In genomic region chr18:63881851-63882250, GRCh38 we compare ENCODE assay signal across 18 cellular contexts. TPM values are rescaled to one million over a fixed set of nuclear protein-coding genes. Genes with fewer than 3 reads are reported as not detected.
A peak's percentile ranks its signal among the peaks of the same experiment; 100 is the strongest.
DNase-seq lines count a peak whose midpoint lies in the region; ATAC-seq and TF ChIP-seq lines count a peak whose summit lies in the region.
"Had no signal": no experiment of that assay in that cellular context is flagged by ENCODE, and none has a peak within 500 bp of the region (broad histone marks: within the 10 kb centered on the region; RNA-seq: fewer than 3 reads in every experiment).

No MANE protein-coding gene starts in this region.

- no peaks in the 10 kb centered on the region for H3K27me3 ChIP-seq in mammary epithelial cell (ENCODE audit: insufficient read depth, low read length)
- H3K27me3 ChIP-seq in adrenal gland: no peaks in the 10 kb centered on the region
- H3K27me3 ChIP-seq: right atrium auricular region had no signal

- no TSS peak for BruUV-seq in mammary epithelial cell (replicated peaks; lab: Mats Ljungman, UMichigan)

- H3K4me2 ChIP-seq in mammary epithelial cell (ENCODE audit: insufficient read depth, low read depth, low read length): peak overlapping the region; percentile 62

- dilution Hi-C loops in mammary epithelial cell (cut with HindIII; ENCODE audit: low sequenced_read_pairs): no loop called here

- H3K9ac ChIP-seq in mammary epithelial cell (ENCODE audit: insufficient read depth, low read length): no peak overlapping the region

- H3K36me3 ChIP-seq in mammary epithelial cell (ENCODE audit: insufficient read depth, low read length) (no peaks in the 10 kb centered on the region), mesodermal cell (ENCODE audit: control insufficient read depth, insufficient read depth, low read length) (no peaks in the 10 kb centered on the region), adrenal gland (replicated peaks in 1 of 2) (no peaks in the 10 kb centered on the region)
- H3K36me3 ChIP-seq: right atrium auricular region had no signal

- no peaks in the 10 kb centered on the region for H3K36me3 Mint-ChIP-seq in activated CD4-positive, alpha-beta T cell treated with anti-CD3 and anti-CD28 coated beads for 36 hours (ENCODE audit: low read depth)
- H3K36me3 Mint-ChIP-seq: CD8-positive, alpha-beta memory T cell; mesothelial cell of epicardium had no signal

- H3K27me3 Mint-ChIP-seq in activated CD4-positive, alpha-beta T cell treated with anti-CD3 and anti-CD28 coated beads for 36 hours: peaks cover 3% of the 10 kb centered on the region

- H3K4me3 ChIP-seq in mammary epithelial cell (replicated peaks in 1 of 3; ENCODE audit: insufficient read depth in 1 of 3, low read depth in 2 of 3, low read length in 3 of 3): no peak overlapping the region
- no peak overlapping the region for H3K4me3 ChIP-seq in mesodermal cell (ENCODE audit: extremely low read depth, insufficient read depth, low read length, poor library complexity, severe bottlenecking)
- no peak overlapping the region for H3K4me3 ChIP-seq in adrenal gland
- H3K4me3 ChIP-seq: right atrium auricular region had no signal

- H3K27ac Mint-ChIP-seq in activated CD4-positive, alpha-beta T cell treated with anti-CD3 and anti-CD28 coated beads for 36 hours: no peak overlapping the region
- H3K27ac Mint-ChIP-seq: activated B cell treated with CpG ODN at 0.5 μM for 24 hours, mesothelial cell of epicardium had no signal

- 41% methylated on average over 4 of the region's 4 CpGs for WGBS in mammary epithelial cell (ENCODE audit: low coverage, missing lambda C conversion rate)
- WGBS in mesodermal cell (ENCODE audit: insufficient coverage in 2 of 2), 2 experiments: 88% methylated on average over 1 to 2 of the region's 4 CpGs
- 68 to 76% (median 72%) methylated on average over 4 of the region's 4 CpGs for WGBS in adrenal gland, 4 donors

- no peak overlapping the region for H3K4me3 Mint-ChIP-seq in activated CD4-positive, alpha-beta T cell treated with anti-CD3 and anti-CD28 coated beads for 36 hours
- H3K4me3 Mint-ChIP-seq: activated B cell treated with CpG ODN at 0.5 μM for 24 hours; CD8-positive, alpha-beta memory T cell; mesothelial cell of epicardium had no signal

- in situ Hi-C loops in mammary epithelial cell (cut with MboI; ENCODE audit: low sequenced_read_pairs in 2 of 2): no loop called here

- H3K4me1 ChIP-seq in mammary epithelial cell (ENCODE audit: insufficient read depth, low read length) (peaks cover 30% of the 10 kb centered on the region), mesodermal cell (ENCODE audit: control insufficient read depth, insufficient read depth, low read length, poor library complexity, severe bottlenecking) (peaks cover 17% of the 10 kb centered on the region), adrenal gland (replicated peaks in 1 of 2) (no peaks in the 10 kb centered on the region)

- POLR2A ChIA-PET in activated CD4-positive, alpha-beta T cell treated with anti-CD3 and anti-CD28 coated beads for 36 hours (lab: Charles Lee): no interaction called here

- CTCF ChIA-PET in activated CD4-positive, alpha-beta T cell treated with anti-CD3 and anti-CD28 coated beads for 36 hours (lab: Charles Lee): no interaction called here
- CTCF ChIA-PET in mammary epithelial cell (lab: Charles Lee; ENCODE audit: low non-redundant PET): no interaction called here

- H3K27ac ChIP-seq in mammary epithelial cell (ENCODE audit: insufficient read depth, low read depth, low read length) (peak overlapping the region; percentile 99), mesodermal cell (ENCODE audit: low read depth, low read length, severe bottlenecking) (peak overlapping the region; percentile 80), adrenal gland (no peak overlapping the region)

- DNase-seq in activated CD4-positive, alpha-beta T cell treated with anti-CD3 and anti-CD28 coated beads for 36 hours: peak; percentile 22
- DNase-seq in activated CD4-positive, alpha-beta T cell treated with anti-CD3 and anti-CD28 coated beads for 48 hours: no peak
- DNase-seq in HT1080 (ENCODE audit: low read depth) (peak; percentile 84), mammary epithelial cell (peak; percentile 78), adrenal gland (no peak)
- DNase-seq: activated B cell treated with CpG ODN at 0.5 μM for 24 hours; activated T-cell treated with anti-CD3 and anti-CD28 coated beads for 4 hours; CD8-positive, alpha-beta memory T cell; cortex of kidney; GF-D8; NCI-H1436 treated with DMSO at 0.1 percent for 48 hours had no signal

- no peak for TF ChIP-seq POLR2A in adrenal gland (IDR thresholded peaks at IDR 0.05)

- H3K9me3 Mint-ChIP-seq in activated CD4-positive, alpha-beta T cell treated with anti-CD3 and anti-CD28 coated beads for 36 hours (ENCODE audit: low read depth): no peaks in the 10 kb centered on the region
- H3K9me3 Mint-ChIP-seq: activated B cell treated with CpG ODN at 0.5 μM for 24 hours; CD8-positive, alpha-beta memory T cell; mesothelial cell of epicardium had no signal

- intact Hi-C loops in activated CD4-positive, alpha-beta T cell treated with anti-CD3 and anti-CD28 coated beads for 36 hours (cut with DNase I, micrococcal nuclease): loop anchor here (2.0 to 5.0 kb wide), 3 partner anchors 50 to 69 kb away; partner anchors contain the start of gene HMSD (in 1 of the 2)
- intact Hi-C loops in mammary epithelial cell (cut with micrococcal nuclease) (loop anchor here (1.0 to 10.0 kb wide), 4 partner anchors 15 to 93 kb away; partner anchors contain the start of gene SERPINB8), adrenal gland (cut with DNase I) (no loop called here)

- no peaks in the 10 kb centered on the region for H3K9me3 ChIP-seq in mammary epithelial cell (replicated peaks; ENCODE audit: insufficient read depth, low read length)
- no peaks in the 10 kb centered on the region for H3K9me3 ChIP-seq in mesodermal cell (ENCODE audit: control insufficient read depth, low read length)
- no peaks in the 10 kb centered on the region for H3K9me3 ChIP-seq in adrenal gland (replicated peaks in 1 of 3)
- H3K9me3 ChIP-seq: right atrium auricular region had no signal

- no peaks in the 10 kb centered on the region for H3K79me2 ChIP-seq in mammary epithelial cell (ENCODE audit: insufficient read depth, low read length)

- peak; percentile 66 for ATAC-seq in activated CD4-positive, alpha-beta T cell treated with anti-CD3 and anti-CD28 coated beads for 36 hours
- ATAC-seq in HG03460 (IDR thresholded peaks at IDR 0.05; ENCODE audit: unreplicated experiment) (no peak), HG03139 (IDR thresholded peaks at IDR 0.05; ENCODE audit: unreplicated experiment) (no peak)

- H2AFZ ChIP-seq in mammary epithelial cell (ENCODE audit: low read depth, low read length): no peak overlapping the region

- peaks cover 9% of the 10 kb centered on the region for H3K4me1 Mint-ChIP-seq in activated CD4-positive, alpha-beta T cell treated with anti-CD3 and anti-CD28 coated beads for 36 hours
- H3K4me1 Mint-ChIP-seq: activated B cell treated with CpG ODN at 0.5 μM for 24 hours; CD8-positive, alpha-beta memory T cell had no signal

- TF ChIP-seq CTCF in mammary epithelial cell (conservative IDR thresholded peaks at IDR 0.05 in 1 of 2, IDR thresholded peaks at IDR 0.05 in 1 of 2; ENCODE audit: extremely low read depth in 1 of 2, insufficient read depth in 1 of 2, low read depth in 1 of 2, low read length in 2 of 2): no peak
- TF ChIP-seq CTCF in adrenal gland (IDR thresholded peaks at IDR 0.05): no peak

- no peaks in the 10 kb centered on the region for H4K20me1 ChIP-seq in mammary epithelial cell (ENCODE audit: insufficient read depth, low read length)

RNA-seq across cellular contexts. Expression of gene SERPINB2, which starts 5.7 kb away (rescaled TPM):
- total RNA-seq in activated CD4-positive, alpha-beta T cell treated with anti-CD3 and anti-CD28 coated beads for 36 hours: not detected
- total RNA-seq in HT1080 (2014; rRNA removed; shearing (Covaris generic)): 0.27 and 1.8 TPM in 2 replicates
- 0.61 and 0.88 TPM in 2 replicates for polyA plus RNA-seq in HT1080 (2015; cell fraction: cytosol; rRNA removed)
- polyA plus RNA-seq in HT1080 (2015; cell fraction: nucleus; rRNA removed): 1.1 and 2.1 TPM in 2 replicates
- total RNA-seq in mammary epithelial cell (10 to 100 TPM in 1 of 2 donors, under 1 TPM in 1; 0.67 to 60.3 TPM), adrenal gland (under 1 TPM in 2 of 8 donors, not detected in 6; 0.28 to 0.37 TPM)
- polyA plus RNA-seq in mammary epithelial cell (30.6 TPM), adrenal gland (1 to 10 TPM in 1 of 3 donors, not detected in 2; 1.3 TPM)
- polyA minus RNA-seq in mammary epithelial cell: 22.2 TPM
- polyA plus RNA-seq in mesodermal cell (2013, experiment 1 of 2): 2.4 TPM
- 1.5 TPM for polyA plus RNA-seq in mesodermal cell (2013, experiment 2 of 2)
- total RNA-seq: ureter had no signal
- polyA plus RNA-seq: CD8-positive, alpha-beta memory T cell had no signal

RNA-seq across cellular contexts. Expression of gene SERPINB10, which starts 25.9 kb away (rescaled TPM):
- total RNA-seq in activated CD4-positive, alpha-beta T cell treated with anti-CD3 and anti-CD28 coated beads for 36 hours: not detected
- not detected in 2 replicates for total RNA-seq in HT1080 (2014; rRNA removed; shearing (Covaris generic))
- not detected in 2 replicates for polyA plus RNA-seq in HT1080 (2015; cell fraction: cytosol; rRNA removed)
- polyA plus RNA-seq in HT1080 (2015; cell fraction: nucleus; rRNA removed): not detected in 2 replicates
- not detected for total RNA-seq in mammary epithelial cell
- polyA plus RNA-seq in mammary epithelial cell: 0.07 TPM
- not detected for polyA minus RNA-seq in mammary epithelial cell
- not detected for polyA plus RNA-seq in mesodermal cell (2013, experiment 1 of 2)
- polyA plus RNA-seq in mesodermal cell (2013, experiment 2 of 2): not detected
- not detected for total RNA-seq in adrenal gland
- polyA plus RNA-seq in adrenal gland: not detected
- total RNA-seq: activated B cell treated with CpG ODN at 0.5 μM for 24 hours; CD8-positive, alpha-beta memory T cell; mesothelial cell of epicardium; NCI-H460; ureter had no signal
- polyA plus RNA-seq: CD8-positive, alpha-beta memory T cell had no signal

Comparison
In these comparisons a context has a peak if more than half of its experiments do, and no peak if none do; other contexts are left out.
1. DNase-seq: peak in activated CD4-positive, alpha-beta T cell treated with anti-CD3 and anti-CD28 coated beads for 36 hours (single experiment), HT1080 (single experiment) and mammary epithelial cell (single experiment); none in activated CD4-positive, alpha-beta T cell treated with anti-CD3 and anti-CD28 coated beads for 48 hours (single experiment) and adrenal gland (0 of 7).
2. H3K27ac ChIP-seq: peak in mammary epithelial cell (single experiment) and mesodermal cell (single experiment); none in adrenal gland (0 of 5).
3. intact Hi-C loops: an anchor here in activated CD4-positive, alpha-beta T cell treated with anti-CD3 and anti-CD28 coated beads for 36 hours (2.0 to 5.0 kb wide) and mammary epithelial cell (1.0 to 10.0 kb wide); none called in adrenal gland.